In genomic region chr22:17742528-17742902, GRCh38 we compare ENCODE assay signal across 1 cellular context.
TF ChIP-seq lines count a peak whose summit lies in the region.

No MANE protein-coding gene starts in this region.

TF ChIP-seq in H1, 55 proteins besides CTCF, POLR2A, EP300 and RAD21 (continued from another document):
- TF ChIP-seq GTF2F1 (IDR thresholded peaks at IDR 0.05; ENCODE audit: borderline replicate concordance, low read depth, low read length) (no peak), CHD1 (IDR thresholded peaks at IDR 0.05; ENCODE audit: low read depth, low read length) (no peak), ZNF274 (IDR thresholded peaks at IDR 0.05; ENCODE audit: borderline replicate concordance, extremely low read depth, low read length) (no peak), SP2 (IDR thresholded peaks at IDR 0.05; ENCODE audit: low read length) (no peak), ASH2L (IDR thresholded peaks at IDR 0.05; ENCODE audit: low read length) (peak; percentile 31), SP1 (IDR thresholded peaks at IDR 0.05; ENCODE audit: low read depth, low read length) (no peak), E2F6 (IDR thresholded peaks at IDR 0.05) (no peak), POLR2AphosphoS5 (IDR thresholded peaks at IDR 0.05; ENCODE audit: low read depth, low read length) (no peak), KDM4A (IDR thresholded peaks at IDR 0.05; ENCODE audit: low read depth, low read length, severe bottlenecking) (no peak), ATF3 (IDR thresholded peaks at IDR 0.05; ENCODE audit: insufficient read depth, low read depth, low read length) (no peak), NANOG (IDR thresholded peaks at IDR 0.05; ENCODE audit: insufficient read depth, low read depth, low read length, poor library complexity, severe bottlenecking) (no peak)
- TF ChIP-seq, protein P1, sequence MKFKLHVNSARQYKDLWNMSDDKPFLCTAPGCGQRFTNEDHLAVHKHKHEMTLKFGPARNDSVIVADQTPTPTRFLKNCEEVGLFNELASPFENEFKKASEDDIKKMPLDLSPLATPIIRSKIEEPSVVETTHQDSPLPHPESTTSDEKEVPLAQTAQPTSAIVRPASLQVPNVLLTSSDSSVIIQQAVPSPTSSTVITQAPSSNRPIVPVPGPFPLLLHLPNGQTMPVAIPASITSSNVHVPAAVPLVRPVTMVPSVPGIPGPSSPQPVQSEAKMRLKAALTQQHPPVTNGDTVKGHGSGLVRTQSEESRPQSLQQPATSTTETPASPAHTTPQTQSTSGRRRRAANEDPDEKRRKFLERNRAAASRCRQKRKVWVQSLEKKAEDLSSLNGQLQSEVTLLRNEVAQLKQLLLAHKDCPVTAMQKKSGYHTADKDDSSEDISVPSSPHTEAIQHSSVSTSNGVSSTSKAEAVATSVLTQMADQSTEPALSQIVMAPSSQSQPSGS (IDR thresholded peaks at IDR 0.05; ENCODE audit: low read length) = no peak
TF ChIP-seq in H1: peak in this region for 5.
